ENCODE assay signal across 16 cellular contexts in genomic region chr19:39349326-39349725, GRCh38. TPM values are rescaled to one million over a fixed set of nuclear protein-coding genes. Genes with fewer than 3 reads are reported as not detected.
"Had no signal": no experiment of that assay in that cellular context is flagged by ENCODE, and none has a peak within 500 bp of the region (broad histone marks: within the 10 kb centered on the region; RNA-seq: fewer than 3 reads in every experiment).

No MANE protein-coding gene starts in this region.

- DNase-seq: activated CD4-positive, alpha-beta T cell treated with anti-CD3 and anti-CD28 coated beads for 1 hour; activated CD8-positive, alpha-beta T cell treated with anti-CD3 and anti-CD28 coated beads for 36 hours; activated effector memory CD4-positive, alpha-beta T cell treated with Interleukin-2 at 50 U/mL for 16 hours; amygdala; brain microvascular endothelial cell; cerebellar nuclear complex; foreskin keratinocyte; heart right ventricle; pancreas; stimulated activated CD4-positive, alpha-beta T cell treated with anti-CD3 and anti-CD28 coated beads, Interleukin-15, amount 100 ng/mL, for 24 hours; stimulated activated CD4-positive, alpha-beta T cell treated with anti-CD3 and anti-CD28 coated beads, Interleukin-4, amount 100 ng/mL, for 24 hours; T-helper 9 cell; trophoblast cell had no signal

- H3K27ac Mint-ChIP-seq: neural progenitor cell had no signal

- H3K9ac ChIP-seq: neural progenitor cell had no signal

- H2AFZ ChIP-seq: neural progenitor cell had no signal

- H3K27me3 Mint-ChIP-seq: activated CD8-positive, alpha-beta T cell treated with anti-CD3 and anti-CD28 coated beads for 36 hours; activated naive CD8-positive, alpha-beta T cell had no signal

- ATAC-seq: activated CD8-positive, alpha-beta T cell treated with anti-CD3 and anti-CD28 coated beads for 36 hours; foreskin keratinocyte; heart right ventricle; left lobe of liver; pancreas had no signal

- H3K27ac ChIP-seq: brain microvascular endothelial cell, foreskin keratinocyte, heart right ventricle, neural progenitor cell, pancreas had no signal

- H3K4me3 ChIP-seq: heart right ventricle, neural progenitor cell, pancreas had no signal

- H3K9me3 Mint-ChIP-seq: activated CD8-positive, alpha-beta T cell treated with anti-CD3 and anti-CD28 coated beads for 36 hours; neural progenitor cell had no signal

- H3K4me2 ChIP-seq: neural progenitor cell had no signal

- H3K9me3 ChIP-seq: heart right ventricle, pancreas had no signal

- H3K27me3 ChIP-seq: brain microvascular endothelial cell, foreskin keratinocyte, heart right ventricle, neural progenitor cell, pancreas had no signal

- H3K4me3 Mint-ChIP-seq: activated CD8-positive, alpha-beta T cell treated with anti-CD3 and anti-CD28 coated beads for 36 hours; activated naive CD8-positive, alpha-beta T cell; neural progenitor cell had no signal

- H3K36me3 ChIP-seq: neural progenitor cell had no signal

- H3K4me1 ChIP-seq: foreskin keratinocyte had no signal

RNA-seq across cellular contexts. Expression of gene GMFG, which starts 13.5 kb away (rescaled TPM):
- total RNA-seq: foreskin keratinocyte had no signal
